19 cellular contexts compared by ENCODE assay signal in the genomic region with DNA sequence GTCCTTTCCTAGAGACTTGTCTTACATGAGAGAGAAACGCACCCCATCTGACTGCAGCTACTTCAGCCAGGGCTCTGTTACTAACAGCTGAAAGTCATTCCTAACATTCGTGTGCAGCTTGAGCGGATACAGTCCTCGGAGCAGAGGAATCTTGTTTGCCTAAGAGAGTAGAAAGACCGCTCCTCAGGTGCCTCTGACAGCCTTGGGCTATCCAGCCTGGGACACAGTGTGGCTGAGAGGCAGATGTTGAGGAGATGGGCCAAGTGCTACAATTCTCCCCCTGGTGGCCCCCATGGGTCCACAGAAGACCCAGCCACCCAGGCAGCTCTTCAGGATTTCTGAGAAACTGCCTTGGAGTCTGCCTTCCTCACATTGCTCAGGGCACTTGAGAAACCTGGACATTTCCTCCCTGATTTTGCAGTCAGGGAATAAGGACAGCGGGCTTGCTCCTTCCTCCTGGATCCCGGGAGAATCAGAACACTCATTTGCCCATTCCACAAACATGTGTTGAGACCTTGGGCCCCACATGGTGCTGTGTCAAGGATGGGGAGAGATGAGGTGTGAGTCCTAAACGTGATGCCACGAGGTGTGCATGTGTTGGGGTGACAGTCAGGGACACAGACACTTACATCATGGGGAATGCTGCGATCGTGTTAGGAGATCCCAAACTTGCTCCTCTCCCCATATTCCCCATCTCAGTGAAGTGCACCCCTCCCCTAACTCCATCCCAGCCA. TPM values are rescaled to one million over a fixed set of nuclear protein-coding genes. Genes with fewer than 3 reads are reported as not detected.
DNase-seq lines count a peak whose midpoint lies in the region; ATAC-seq, FAIRE-seq and TF ChIP-seq lines count a peak whose summit lies in the region.
"Had no signal": no experiment of that assay in that cellular context is flagged by ENCODE, and none has a peak within 500 bp of the region (broad histone marks: within the 10 kb centered on the region; RNA-seq: fewer than 3 reads in every experiment).

No MANE protein-coding gene starts in this region.

- H4K20me1 ChIP-seq in GM23338 (replicated peaks; ENCODE audit: insufficient read depth), result peaks cover 6% of the 10 kb centered on the region; the same call in 1 of the 2 replicates

- no peaks in the 10 kb centered on the region for H3F3A ChIP-seq in GM23338 (replicated peaks; ENCODE audit: low read depth)

- H3K4me2 ChIP-seq in GM23338, result no peak overlapping the region

- peaks cover 19% of the 10 kb centered on the region for H3K4me1 ChIP-seq in GM23338 (ENCODE audit: insufficient read depth)
- no peaks in the 10 kb centered on the region for H3K4me1 ChIP-seq in adipocyte (ENCODE audit: control insufficient read depth, insufficient read depth, low read length)
- no peaks in the 10 kb centered on the region for H3K4me1 ChIP-seq in pancreas
- no peaks in the 10 kb centered on the region for H3K4me1 ChIP-seq in colonic mucosa

- H3K36me3 ChIP-seq in GM23338 (ENCODE audit: insufficient read depth), result no peaks in the 10 kb centered on the region
- no peaks in the 10 kb centered on the region for H3K36me3 ChIP-seq in adipocyte (ENCODE audit: control insufficient read depth, insufficient read depth, low read length, severe bottlenecking)
- H3K36me3 ChIP-seq in pancreas, result no peaks in the 10 kb centered on the region
- no peaks in the 10 kb centered on the region for H3K36me3 ChIP-seq in colonic mucosa
- H3K36me3 ChIP-seq: adrenal gland had no signal

- peaks cover 17% of the 10 kb centered on the region for H3K36me3 Mint-ChIP-seq in GM23338 (ENCODE audit: low read depth)
- H3K36me3 Mint-ChIP-seq in stimulated activated effector memory CD8-positive, alpha-beta T cell treated with anti-CD3 and anti-CD28 coated beads, Interleukin-12 subunit alpha, Interleukin-12 subunit beta, amount 100 ng/mL, for 72 hours, result peaks cover 6% of the 10 kb centered on the region
- H3K36me3 Mint-ChIP-seq: natural killer cell had no signal

- H3K27ac ChIP-seq in GM23338 (ENCODE audit: low read depth) (no peak overlapping the region), layer of hippocampus (ENCODE audit: low read depth, low read length) (peak overlapping the region; percentile 89), pancreas (no peak overlapping the region), colonic mucosa (no peak overlapping the region)
- H3K27ac ChIP-seq: coronary artery had no signal

- no peaks in the 10 kb centered on the region for H3K27me3 ChIP-seq in GM23338 (ENCODE audit: insufficient read depth)
- no peaks in the 10 kb centered on the region for H3K27me3 ChIP-seq in adipocyte (replicated peaks; ENCODE audit: control insufficient read depth, insufficient read depth, low read length)
- no peaks in the 10 kb centered on the region for H3K27me3 ChIP-seq in layer of hippocampus (ENCODE audit: control insufficient read depth, insufficient read depth, low read length)
- H3K27me3 ChIP-seq in pancreas, result no peaks in the 10 kb centered on the region
- no peaks in the 10 kb centered on the region for H3K27me3 ChIP-seq in colonic mucosa
- H3K27me3 ChIP-seq: adrenal gland had no signal

- no peaks in the 10 kb centered on the region for H3K79me2 ChIP-seq in GM23338 (replicated peaks; ENCODE audit: insufficient read depth)

- H3K9me3 Mint-ChIP-seq in GM23338, result peaks cover 5% of the 10 kb centered on the region; the same call in 2 of the 3 replicates
- no peaks in the 10 kb centered on the region for H3K9me3 Mint-ChIP-seq in stimulated activated effector memory CD8-positive, alpha-beta T cell treated with anti-CD3 and anti-CD28 coated beads, Interleukin-12 subunit alpha, Interleukin-12 subunit beta, amount 100 ng/mL, for 72 hours
- H3K9me3 Mint-ChIP-seq: activated T-helper 2 cell treated with anti-CD3 and anti-CD28 coated beads, Interferon-gamma antibody, Interleukin-2, Interleukin-4, amounts not matched to agents 10 μg/mL and 5 μg/mL and 100 μg/mL, durations not matched to agents 14 hours and 24 hours and 36 hours; natural killer cell had no signal

- H3K9ac ChIP-seq in adipocyte (ENCODE audit: low read length) (no peak overlapping the region), colonic mucosa (ENCODE audit: low read depth in 2 of 2, low read length in 2 of 2) (no peak overlapping the region)

- TF ChIP-seq CTCF in GM23338 (conservative IDR thresholded peaks at IDR 0.05; ENCODE audit: low read depth in 2 of 2) (no peak; a peak in 2 of 4 replicates), pancreas (IDR thresholded peaks at IDR 0.05) (no peak), colonic mucosa (IDR thresholded peaks at IDR 0.05) (no peak)

- H3K9me3 ChIP-seq in adipocyte (ENCODE audit: control insufficient read depth, low read length) (peaks cover 3% of the 10 kb centered on the region), pancreas (no peaks in the 10 kb centered on the region), colonic mucosa (no peaks in the 10 kb centered on the region)
- H3K9me3 ChIP-seq: adrenal gland had no signal

- H3K4me3 ChIP-seq in GM23338 (no peak overlapping the region), adipocyte (ENCODE audit: low read length) (no peak overlapping the region), pancreas (no peak overlapping the region), colonic mucosa (no peak overlapping the region)
- H3K4me3 ChIP-seq: adrenal gland, coronary artery, lung had no signal

- no peak overlapping the region for H3K4me3 Mint-ChIP-seq in GM23338
- no peak overlapping the region for H3K4me3 Mint-ChIP-seq in stimulated activated effector memory CD8-positive, alpha-beta T cell treated with anti-CD3 and anti-CD28 coated beads, Interleukin-12 subunit alpha, Interleukin-12 subunit beta, amount 100 ng/mL, for 72 hours
- H3K4me3 Mint-ChIP-seq: natural killer cell had no signal

- WGBS in pancreas, 2 donors, result 74 to 84% methylated on average over 11 of the region's 11 CpGs

- H3K27me3 Mint-ChIP-seq in GM23338 (ENCODE audit: insufficient read depth, low read depth, poor library complexity), result peaks cover 2% of the 10 kb centered on the region

- H2AFZ ChIP-seq in GM23338, result no peak overlapping the region

- H3K4me1 Mint-ChIP-seq in GM23338, result peaks cover 46% of the 10 kb centered on the region
- H3K4me1 Mint-ChIP-seq in stimulated activated effector memory CD8-positive, alpha-beta T cell treated with anti-CD3 and anti-CD28 coated beads, Interleukin-12 subunit alpha, Interleukin-12 subunit beta, amount 100 ng/mL, for 72 hours, result peaks cover 29% of the 10 kb centered on the region

- no peak overlapping the region for H3K27ac Mint-ChIP-seq in GM23338
- no peak overlapping the region for H3K27ac Mint-ChIP-seq in stimulated activated effector memory CD8-positive, alpha-beta T cell treated with anti-CD3 and anti-CD28 coated beads, Interleukin-12 subunit alpha, Interleukin-12 subunit beta, amount 100 ng/mL, for 72 hours
- H3K27ac Mint-ChIP-seq: activated T-helper 2 cell treated with anti-CD3 and anti-CD28 coated beads, Interferon-gamma antibody, Interleukin-2, Interleukin-4, amounts not matched to agents 10 μg/mL and 5 μg/mL and 100 μg/mL, durations not matched to agents 14 hours and 24 hours and 36 hours; natural killer cell had no signal

- no peaks in the 10 kb centered on the region for H3K9me2 ChIP-seq in GM23338 (ENCODE audit: insufficient read depth)

- DNase-seq in GM23338 (ENCODE audit: low spot score), result no peak
- peak; percentile 65 for DNase-seq in adipocyte (ENCODE audit: low read depth)
- peak; percentile 14 for DNase-seq in superior temporal gyrus (ENCODE audit: extremely low spot score)
- no peak for DNase-seq in pancreas
- DNase-seq in colonic mucosa, result no peak
- no peak for DNase-seq in stimulated activated effector memory CD8-positive, alpha-beta T cell treated with anti-CD3 and anti-CD28 coated beads, Interleukin-12 subunit alpha, Interleukin-12 subunit beta, amount 100 ng/mL, for 72 hours (ENCODE audit: low spot score in 2 of 2)
- DNase-seq: activated CD8-positive, alpha-beta memory T cell treated with anti-CD3 and anti-CD28 coated beads for 24 hours; adrenal gland; DMS53; erythroblast; KBM-7; natural killer cell; NCI-H1105 treated with DMSO at 0.1 percent for 48 hours; stimulated activated CD4-positive, alpha-beta T cell treated with anti-CD3 and anti-CD28 coated beads, Interleukin-1b, Interleukin-23, amount 100 ng/mL, for 48 hours; T-helper 1 cell had no signal

- FAIRE-seq in pancreas (lab: Jason Lieb, UNC), result no peak

- intact Hi-C loops in pancreas (cut with DNase I) (no loop called here), colonic mucosa (cut with DNase I) (no loop called here)

- ATAC-seq in GM23338 (peak; percentile 16), pancreas (no peak)
- no peak for ATAC-seq in stimulated activated effector memory CD8-positive, alpha-beta T cell treated with anti-CD3 and anti-CD28 coated beads, Interleukin-12 subunit alpha, Interleukin-12 subunit beta, amount 100 ng/mL, for 72 hours
- ATAC-seq: natural killer cell had no signal

TF ChIP-seq in GM23338, 12 proteins besides CTCF, POLR2A, EP300 and RAD21:
- TF ChIP-seq ZNF114 (CRISPR knock-in tag; IDR thresholded peaks at IDR 0.05), result no peak
- TF ChIP-seq POLR2AphosphoS5 (IDR thresholded peaks at IDR 0.05; ENCODE audit: low read depth), result no peak
- TF ChIP-seq, protein P1, sequence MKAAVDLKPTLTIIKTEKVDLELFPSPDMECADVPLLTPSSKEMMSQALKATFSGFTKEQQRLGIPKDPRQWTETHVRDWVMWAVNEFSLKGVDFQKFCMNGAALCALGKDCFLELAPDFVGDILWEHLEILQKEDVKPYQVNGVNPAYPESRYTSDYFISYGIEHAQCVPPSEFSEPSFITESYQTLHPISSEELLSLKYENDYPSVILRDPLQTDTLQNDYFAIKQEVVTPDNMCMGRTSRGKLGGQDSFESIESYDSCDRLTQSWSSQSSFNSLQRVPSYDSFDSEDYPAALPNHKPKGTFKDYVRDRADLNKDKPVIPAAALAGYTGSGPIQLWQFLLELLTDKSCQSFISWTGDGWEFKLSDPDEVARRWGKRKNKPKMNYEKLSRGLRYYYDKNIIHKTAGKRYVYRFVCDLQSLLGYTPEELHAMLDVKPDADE (IDR thresholded peaks at IDR 0.05), result no peak
- no peak for TF ChIP-seq JUNB (IDR thresholded peaks at IDR 0.05; ENCODE audit: unreplicated experiment)
- no peak for TF ChIP-seq EZH2 (IDR thresholded peaks at IDR 0.05; ENCODE audit: low read depth, unreplicated experiment)

RNA-seq across cellular contexts. Expression of a gene that starts 13.1 kb away (rescaled TPM):
- 16.1 and 18.9 TPM in 2 replicates for total RNA-seq in GM23338 (2014; rRNA removed; shearing (Covaris generic))
- 2.7 and 2.9 TPM in 2 replicates for polyA plus RNA-seq in GM23338 (2016; fragmentation: Nextera tagmentation; extraction: Ambion mirVana)
- total RNA-seq in pancreas, result 1 to 10 TPM; 1.6 to 3.5 (median 2.6) TPM
- polyA plus RNA-seq in pancreas, result 1 to 10 TPM; 3.1 to 4.3 TPM
- total RNA-seq in colonic mucosa, result 1 to 10 TPM; 4.9 to 6.2 TPM

Comparison
In these comparisons a context has a peak if more than half of its experiments do, and no peak if none do; other contexts are left out.
1. DNase-seq: peak in adipocyte (single experiment) and superior temporal gyrus (single experiment); none in GM23338 (single experiment), pancreas (0 of 6), colonic mucosa (single experiment) and stimulated activated effector memory CD8-positive, alpha-beta T cell treated with anti-CD3 and anti-CD28 coated beads, Interleukin-12 subunit alpha, Interleukin-12 subunit beta, amount 100 ng/mL, for 72 hours (0 of 2).